Comparison of ENCODE assay signal across 8 cellular contexts in genomic region chrX:129956765-129957164, GRCh38. TPM values are rescaled to one million over a fixed set of nuclear protein-coding genes. Genes with fewer than 3 reads are reported as not detected.
A peak's percentile ranks its signal among the peaks of the same experiment; 100 is the strongest.
DNase-seq lines count a peak whose midpoint lies in the region; ATAC-seq and TF ChIP-seq lines count a peak whose summit lies in the region.

No MANE protein-coding gene starts in this region.

- H3K27ac Mint-ChIP-seq in activated naive CD8-positive, alpha-beta T cell treated with anti-CD3 and anti-CD28 coated beads, Interleukin-2, amount 10 ng/mL, durations not matched to agents 7 days and 5 days: no peak overlapping the region
- no peak overlapping the region for H3K27ac Mint-ChIP-seq in memory B cell

- intact Hi-C loops in left ventricle myocardium inferior (cut with micrococcal nuclease): no loop called here
- intact Hi-C loops in left ventricle myocardium superior (cut with micrococcal nuclease): no loop called here
- intact Hi-C loops in uterus (cut with DNase I; ENCODE audit: low total_unique reads): no loop called here

- DNase-seq in left ventricle myocardium inferior: no peak
- DNase-seq in left ventricle myocardium superior: no peak
- DNase-seq in activated naive CD8-positive, alpha-beta T cell treated with anti-CD3 and anti-CD28 coated beads, Interleukin-2, amount 10 ng/mL, durations not matched to agents 7 days and 5 days: no peak
- DNase-seq in memory B cell (ENCODE audit: low spot score in 2 of 2): no peak
- no peak for DNase-seq in uterus
- no peak for DNase-seq in retina
- no peak for DNase-seq in effector CD8-positive, alpha-beta T cell (lab: John Stamatoyannopoulos, UW)

- H3K4me3 ChIP-seq in left ventricle myocardium inferior: peak overlapping the region; percentile 64
- peak overlapping the region; percentile 15 to 44 for H3K4me3 ChIP-seq in uterus

- H3K4me1 Mint-ChIP-seq in activated naive CD8-positive, alpha-beta T cell treated with anti-CD3 and anti-CD28 coated beads, Interleukin-2, amount 10 ng/mL, durations not matched to agents 7 days and 5 days: peaks cover 22% of the 10 kb centered on the region
- peaks cover 24% of the 10 kb centered on the region for H3K4me1 Mint-ChIP-seq in memory B cell

- H3K36me3 Mint-ChIP-seq in activated naive CD8-positive, alpha-beta T cell treated with anti-CD3 and anti-CD28 coated beads, Interleukin-2, amount 10 ng/mL, durations not matched to agents 7 days and 5 days: peaks cover 2% of the 10 kb centered on the region
- H3K36me3 Mint-ChIP-seq in memory B cell: peaks cover 2% of the 10 kb centered on the region

- H3K9me3 ChIP-seq in left ventricle myocardium inferior (replicated peaks) (no peaks in the 10 kb centered on the region), uterus (no peaks in the 10 kb centered on the region)

- ATAC-seq in left ventricle myocardium superior: no peak
- no peak for ATAC-seq in activated naive CD8-positive, alpha-beta T cell treated with anti-CD3 and anti-CD28 coated beads, Interleukin-2, amount 10 ng/mL, durations not matched to agents 7 days and 5 days (ENCODE audit: low read depth)
- ATAC-seq in memory B cell (ENCODE audit: low read depth): no peak
- ATAC-seq in HG03095 (IDR thresholded peaks at IDR 0.05; ENCODE audit: unreplicated experiment): no peak

- H3K27me3 ChIP-seq in left ventricle myocardium inferior (ENCODE audit: low read depth) (no peaks in the 10 kb centered on the region), uterus (no peaks in the 10 kb centered on the region)

- H3K4me1 ChIP-seq in left ventricle myocardium inferior (peaks cover 5% of the 10 kb centered on the region), uterus (no peaks in the 10 kb centered on the region)

- peak overlapping the region; percentile 74 for H3K27ac ChIP-seq in left ventricle myocardium inferior (replicated peaks)
- peak overlapping the region; percentile 55 to 70 for H3K27ac ChIP-seq in uterus

- POLR2A ChIA-PET in activated naive CD8-positive, alpha-beta T cell treated with anti-CD3 and anti-CD28 coated beads, Interleukin-2, amount 10 ng/mL, durations not matched to agents 7 days and 5 days (lab: Charles Lee): interaction anchor here (0.5 to 1.5 kb wide), 2 partner anchors 13 to 25 kb away, joined by 3 to 4 read pairs; partner anchors contain the start of gene BCORL1

- H3K36me3 ChIP-seq in left ventricle myocardium inferior (no peaks in the 10 kb centered on the region), uterus (no peaks in the 10 kb centered on the region)

- TF ChIP-seq POLR2A in uterus (IDR thresholded peaks at IDR 0.05): no peak

- no peaks in the 10 kb centered on the region for H3K9me3 Mint-ChIP-seq in activated naive CD8-positive, alpha-beta T cell treated with anti-CD3 and anti-CD28 coated beads, Interleukin-2, amount 10 ng/mL, durations not matched to agents 7 days and 5 days
- no peaks in the 10 kb centered on the region for H3K9me3 Mint-ChIP-seq in memory B cell

- peaks cover 14% of the 10 kb centered on the region for H3K27me3 Mint-ChIP-seq in activated naive CD8-positive, alpha-beta T cell treated with anti-CD3 and anti-CD28 coated beads, Interleukin-2, amount 10 ng/mL, durations not matched to agents 7 days and 5 days
- no peaks in the 10 kb centered on the region for H3K27me3 Mint-ChIP-seq in memory B cell

- peak overlapping the region; percentile 61 for H3K4me3 Mint-ChIP-seq in activated naive CD8-positive, alpha-beta T cell treated with anti-CD3 and anti-CD28 coated beads, Interleukin-2, amount 10 ng/mL, durations not matched to agents 7 days and 5 days
- H3K4me3 Mint-ChIP-seq in memory B cell: peak overlapping the region; percentile 72

- TF ChIP-seq CTCF in left ventricle myocardium inferior (IDR thresholded peaks at IDR 0.05; ENCODE audit: borderline replicate concordance) (no peak), uterus (IDR thresholded peaks at IDR 0.05) (no peak)

RNA-seq across cellular contexts. Expression of gene BCORL1, which starts 25.7 kb away (rescaled TPM):
- total RNA-seq in left ventricle myocardium inferior: 8.2 TPM
- total RNA-seq in left ventricle myocardium superior: 12.4 TPM
- 10 to 100 TPM; 14.3 to 15.4 TPM for total RNA-seq in activated naive CD8-positive, alpha-beta T cell treated with anti-CD3 and anti-CD28 coated beads, Interleukin-2, amount 10 ng/mL, durations not matched to agents 7 days and 5 days
- 10 to 100 TPM in 1 of 4 donors, 1 to 10 TPM in 2, under 1 TPM in 1; 0.26 to 50.8 (median 4.3) TPM for total RNA-seq in uterus

RNA-seq across cellular contexts. Expression of gene UTP14A, which starts 50.8 kb away (rescaled TPM):
- total RNA-seq in left ventricle myocardium inferior (7.5 TPM), left ventricle myocardium superior (8.0 TPM), uterus (10 to 100 TPM in 3 of 4 donors, 1 to 10 TPM in 1; 8.2 to 14.5 (median 13.2) TPM)
- total RNA-seq in activated naive CD8-positive, alpha-beta T cell treated with anti-CD3 and anti-CD28 coated beads, Interleukin-2, amount 10 ng/mL, durations not matched to agents 7 days and 5 days: 10 to 100 TPM; 20.8 to 21.0 TPM
